ENCODE assay signal across 8 cellular contexts in the genomic region with DNA sequence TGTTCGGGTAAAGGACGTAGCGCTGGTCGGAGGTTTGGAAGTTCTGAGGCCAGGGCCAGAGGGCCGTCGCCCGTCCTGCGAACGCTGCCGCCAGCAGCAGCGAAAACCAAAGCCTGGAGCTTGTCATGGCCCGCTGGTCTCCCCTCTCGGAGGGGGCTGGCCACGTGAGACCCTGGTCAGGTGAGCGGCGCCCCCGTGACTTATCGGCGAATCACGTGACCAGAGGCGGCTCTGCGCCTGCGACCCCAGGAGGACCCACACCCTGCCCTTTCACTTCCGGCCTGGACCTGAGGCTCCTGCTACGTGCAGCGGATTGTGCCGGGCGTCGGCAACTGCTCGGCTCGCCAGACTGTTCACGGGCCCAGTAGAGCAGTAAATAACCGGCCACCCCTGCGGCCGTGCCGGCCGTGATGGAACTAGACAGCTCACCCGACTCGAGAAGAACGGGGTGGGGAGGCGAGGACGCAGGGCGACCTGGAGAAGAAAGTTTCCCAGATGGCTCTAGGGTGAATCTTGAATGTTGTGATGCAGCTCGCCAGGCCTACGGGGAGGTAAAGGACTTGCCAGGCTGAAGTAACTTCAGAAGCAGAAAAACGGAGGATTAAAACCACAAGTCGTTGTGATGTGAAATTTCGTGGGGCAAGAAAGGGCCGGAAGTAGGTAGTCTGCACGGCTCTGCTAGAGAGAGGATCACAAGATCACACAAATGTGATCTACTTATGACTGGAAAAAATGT. TPM values are rescaled to one million over a fixed set of nuclear protein-coding genes. Genes with fewer than 3 reads are reported as not detected.
A peak's percentile ranks its signal among the peaks of the same experiment; 100 is the strongest.
DNase-seq lines count a peak whose midpoint lies in the region; ATAC-seq, FAIRE-seq and TF ChIP-seq lines count a peak whose summit lies in the region.

A gene (minus strand): TSS at position 169 of the 736 bp plus-strand sequence. CDS start 42 bp downstream, at position 127.

- no peaks in the 10 kb centered on the region for H3K36me3 ChIP-seq in pancreas
- no peaks in the 10 kb centered on the region for H3K36me3 ChIP-seq in thyroid gland

- H3K27ac ChIP-seq in pancreas = peak within 1 kb of the TSS; percentile 77 to 92 (median 88)
- H3K27ac ChIP-seq in thyroid gland = peak within 1 kb of the TSS; percentile 85 to 92 (median 90)

- ATAC-seq in HG02759 (IDR thresholded peaks at IDR 0.05; ENCODE audit: unreplicated experiment) (peak; percentile 91), Right ventricle myocardium superior (ENCODE audit: poor library complexity) (peak; percentile 98), pancreas (peak; percentile 91 to 98 (median 96))

- TF ChIP-seq CTCF in GM12864 (IDR thresholded peaks at IDR 0.05; ENCODE audit: low read depth, low read length, missing control alignments) = no peak
- TF ChIP-seq CTCF in pancreas (IDR thresholded peaks at IDR 0.05) = no peak
- TF ChIP-seq CTCF in thyroid gland (IDR thresholded peaks at IDR 0.05) = peak in 2 of 6 experiments; percentile 23

- peak; percentile 93 for DNase-seq in GM12864 (ENCODE audit: low read depth)
- peak; percentile 97 to 98 (median 98) for DNase-seq in NCI-H1417 (lab: John Stamatoyannopoulos, UW)
- DNase-seq in SW 1271 (lab: John Stamatoyannopoulos, UW) = peak; percentile 89 to 93
- peak; percentile 98 for DNase-seq in activated naive CD8-positive, alpha-beta T cell treated with anti-CD3 and anti-CD28 coated beads, Interleukin-2, amount 50 U/mL, for 16 hours (ENCODE audit: low read depth, low spot score)
- DNase-seq in Right ventricle myocardium superior = peak; percentile 98
- DNase-seq in pancreas = peak; percentile 96 to 100 (median 98)
- peak; percentile 98 to 99 for DNase-seq in thyroid gland

- H3K4me1 ChIP-seq in pancreas (peaks cover 5 to 16% (median 11%) of the 10 kb centered on the region in 3 donors), thyroid gland (peaks cover 10 to 33% of the 10 kb centered on the region in 2 donors)

- peak within 1 kb of the TSS; percentile 59 for H3K4me3 ChIP-seq in GM12864 (ENCODE audit: low read depth, low read length)
- peak within 1 kb of the TSS; percentile 44 to 87 (median 66) for H3K4me3 ChIP-seq in pancreas
- peak within 1 kb of the TSS; percentile 3 to 73 (median 72) for H3K4me3 ChIP-seq in thyroid gland (replicated peaks in 1 of 3)

- H3K27me3 ChIP-seq in pancreas (no peaks in the 10 kb centered on the region), thyroid gland (no peaks in the 10 kb centered on the region)

- FAIRE-seq in pancreas (lab: Jason Lieb, UNC) = no peak

- H3K9me3 ChIP-seq in pancreas (no peaks in the 10 kb centered on the region), thyroid gland (no peaks in the 10 kb centered on the region)

- TF ChIP-seq POLR2A in thyroid gland (IDR thresholded peaks at IDR 0.05) = peak in 1 of 2 donors; percentile 82

- 0% methylated on average over 50 of the region's 50 CpGs for WGBS in pancreas, 2 donors
- WGBS in thyroid gland, 2 donors = 0 to 1% methylated on average over 30 to 49 of the region's 50 CpGs

- intact Hi-C loops in Right ventricle myocardium superior (cut with DNase I) = no loop called here
- intact Hi-C loops in pancreas (cut with DNase I) = no loop called here
- intact Hi-C loops in thyroid gland (cut with DNase I) = no loop called here

RNA-seq across cellular contexts. Expression of the gene that starts here (rescaled TPM):
- 58.7 TPM for total RNA-seq in Right ventricle myocardium superior
- total RNA-seq in pancreas = 10 to 100 TPM; 30.2 to 74.3 (median 39.9) TPM
- 10 to 100 TPM; 72.8 to 76.0 TPM for polyA plus RNA-seq in pancreas
- total RNA-seq in thyroid gland = 100 to 1,000 TPM; 104 to 140 (median 111) TPM

Comparison
In these comparisons a context has a peak if more than half of its experiments do, and no peak if none do; other contexts are left out.
1. Peak in every context shown above with its lines: DNase-seq, ATAC-seq, H3K4me3 ChIP-seq and H3K27ac ChIP-seq.